Comparison of ENCODE assay signal across 9 cellular contexts in genomic region chr11:64876835-64877341, GRCh38. TPM values are rescaled to one million over a fixed set of nuclear protein-coding genes. Genes with fewer than 3 reads are reported as not detected.
DNase-seq lines count a peak whose midpoint lies in the region; ATAC-seq and TF ChIP-seq lines count a peak whose summit lies in the region.
"Had no signal": no experiment of that assay in that cellular context is flagged by ENCODE, and none has a peak within 500 bp of the region (broad histone marks: within the 10 kb centered on the region; RNA-seq: fewer than 3 reads in every experiment).

No MANE protein-coding gene starts in this region.

- no peaks in the 10 kb centered on the region for H3K27me3 Mint-ChIP-seq in osteocyte (ENCODE audit: unreplicated experiment)

- H3K36me3 Mint-ChIP-seq in osteocyte (ENCODE audit: unreplicated experiment) = peaks cover 4% of the 10 kb centered on the region

- H3K4me3 ChIP-seq in GM06990 (replicated peaks; ENCODE audit: low read depth, low read length) (peak overlapping the region; percentile 99), epithelial cell of proximal tubule (ENCODE audit: low read depth, low read length) (peak overlapping the region; percentile 90)

- H3K36me3 ChIP-seq in GM06990 (ENCODE audit: control insufficient read depth, insufficient read depth, low read length) = peaks cover 20% of the 10 kb centered on the region

- DNase-seq in GM06990 (ENCODE audit: extremely low read depth, insufficient read length) (no peak), RPMI7951 (ENCODE audit: low read depth) (peak; percentile 81), epithelial cell of proximal tubule (ENCODE audit: low read depth) (no peak), osteocyte (ENCODE audit: extremely low spot score, unreplicated experiment) (no peak), NCI-H1417 treated with DMSO at 0.1 percent for 48 hours (lab: John Stamatoyannopoulos, UW) (no peak), NCI-H526 treated with DMSO at 0.1 percent for 48 hours (lab: John Stamatoyannopoulos, UW) (no peak)

- H3K4me1 Mint-ChIP-seq in osteocyte (ENCODE audit: unreplicated experiment) = peaks cover 43% of the 10 kb centered on the region

- H3K4me3 Mint-ChIP-seq in osteocyte (ENCODE audit: unreplicated experiment) = peak overlapping the region; percentile 92

- H3K27me3 ChIP-seq in GM06990 (replicated peaks; ENCODE audit: control insufficient read depth, insufficient read depth, low read length) = no peaks in the 10 kb centered on the region

- H3K27ac Mint-ChIP-seq in osteocyte (ENCODE audit: unreplicated experiment) = peak overlapping the region; percentile 87

- ATAC-seq in GM21786 (IDR thresholded peaks at IDR 0.05; ENCODE audit: unreplicated experiment) (no peak), HG03342 (IDR thresholded peaks at IDR 0.05; ENCODE audit: unreplicated experiment) (no peak)

- H3K9me3 Mint-ChIP-seq in osteocyte (ENCODE audit: unreplicated experiment) = no peaks in the 10 kb centered on the region

- TF ChIP-seq CTCF in GM06990 (IDR thresholded peaks at IDR 0.05; ENCODE audit: insufficient read depth, low read length, poor library complexity, severe bottlenecking) (no peak), epithelial cell of proximal tubule (conservative IDR thresholded peaks at IDR 0.05; ENCODE audit: low read depth, low read length) (no peak), osteocyte (IDR thresholded peaks at IDR 0.05) (no peak)

RNA-seq across cellular contexts. Expression of gene EHD1, which starts 1.5 kb away (rescaled TPM):
- 82.1 and 92.3 TPM in 2 replicates for total RNA-seq in RPMI7951 (2014; rRNA removed; shearing (Covaris generic))
- total RNA-seq in epithelial cell of proximal tubule = 82.7 and 93.4 TPM in 2 replicates
- total RNA-seq in osteocyte = 57.4 and 61.0 TPM in 2 replicates

RNA-seq across cellular contexts. Expression of gene CDC42BPG, which starts 32.4 kb away (rescaled TPM):
- 0.20 TPM in 1 of 2 replicates, not detected in the other for total RNA-seq in RPMI7951 (2014; rRNA removed; shearing (Covaris generic))
- total RNA-seq in epithelial cell of proximal tubule = 4.6 and 8.9 TPM in 2 replicates
- total RNA-seq in osteocyte = 0.68 and 1.7 TPM in 2 replicates

RNA-seq across cellular contexts. Expression of gene ATG2A, which starts 40.1 kb away (rescaled TPM):
- total RNA-seq in RPMI7951 (2014; rRNA removed; shearing (Covaris generic)) = 6.6 and 7.2 TPM in 2 replicates
- 22.4 and 25.8 TPM in 2 replicates for total RNA-seq in epithelial cell of proximal tubule
- total RNA-seq in osteocyte = 23.6 and 28.7 TPM in 2 replicates

RNA-seq across cellular contexts. Expression of gene PPP2R5B, which starts 47.6 kb away (rescaled TPM):
- 12.5 and 17.8 TPM in 2 replicates for total RNA-seq in RPMI7951 (2014; rRNA removed; shearing (Covaris generic))
- total RNA-seq in epithelial cell of proximal tubule (16.8 and 32.9 TPM in 2 replicates), osteocyte (21.3 and 26.8 TPM in 2 replicates)

RNA-seq across cellular contexts. Expression of gene GPHA2, which starts 58.8 kb away (rescaled TPM):
- total RNA-seq in RPMI7951 (2014; rRNA removed; shearing (Covaris generic)) = not detected in 2 replicates
- total RNA-seq in epithelial cell of proximal tubule = not detected in 2 replicates
- total RNA-seq in osteocyte = not detected in 2 replicates
- total RNA-seq: activated CD8-positive, alpha-beta memory T cell treated with anti-CD3 and anti-CD28 coated beads for 36 hours had no signal
